Comparison of ENCODE assay signal across 8 cellular contexts in the genomic region with DNA sequence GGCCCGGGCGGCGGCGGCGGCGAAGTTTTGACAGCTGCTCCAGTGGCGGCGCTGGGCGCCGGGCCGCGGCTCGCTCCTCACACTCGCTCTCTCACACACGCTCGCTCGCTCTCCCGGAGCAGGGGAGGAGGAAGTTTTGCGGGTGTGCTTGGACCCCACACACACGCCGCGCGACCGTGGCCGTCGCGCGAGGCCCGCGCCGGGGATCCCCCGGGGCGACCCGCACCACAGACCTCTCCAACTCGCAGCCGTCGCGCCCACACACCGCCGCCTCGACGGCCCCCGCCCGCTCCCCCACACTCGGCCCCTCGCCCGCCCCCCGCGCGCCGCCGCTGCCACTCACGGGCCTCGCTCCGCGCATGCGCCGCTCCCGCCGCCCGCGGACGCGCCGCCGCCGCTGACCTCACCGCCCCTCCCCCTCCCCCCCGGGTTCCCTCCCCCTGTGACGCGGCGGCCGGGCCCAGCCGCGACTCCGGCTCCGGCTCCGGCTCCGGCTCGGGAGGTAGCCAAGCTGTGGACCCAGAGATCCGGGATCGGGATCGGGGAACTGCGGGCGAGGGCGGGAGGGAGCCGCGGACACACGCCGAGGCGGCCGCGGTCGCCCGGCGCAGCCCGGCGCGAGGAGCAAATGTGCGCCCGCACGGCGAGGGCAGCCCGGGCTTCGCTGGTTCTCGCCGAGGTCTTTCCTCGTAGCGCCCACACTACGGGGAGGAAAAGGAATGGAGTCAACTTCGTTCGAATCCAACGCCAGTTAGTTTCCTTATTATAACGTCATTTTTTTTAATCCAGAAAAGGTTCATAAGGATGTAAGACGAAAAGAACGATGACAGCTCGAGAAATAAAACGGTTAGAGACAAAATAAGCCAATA. TPM values are rescaled to one million over a fixed set of nuclear protein-coding genes. Genes with fewer than 3 reads are reported as not detected.
DNase-seq lines count a peak whose midpoint lies in the region; ATAC-seq and TF ChIP-seq lines count a peak whose summit lies in the region.

No MANE protein-coding gene starts in this region.

- TF ChIP-seq CTCF in CD8-positive, alpha-beta T cell (IDR thresholded peaks at IDR 0.05) = no peak

- peaks cover 16% of the 10 kb centered on the region for H3K4me1 ChIP-seq in CD8-positive, alpha-beta T cell (ENCODE audit: insufficient read depth, low read length)
- peaks cover 13% of the 10 kb centered on the region for H3K4me1 ChIP-seq in endocrine pancreas (ENCODE audit: control insufficient read depth, insufficient read depth, low read length)
- H3K4me1 ChIP-seq in mesendoderm (ENCODE audit: control insufficient read depth, low read depth, low read length) = no peaks in the 10 kb centered on the region

- H3K9ac ChIP-seq in endocrine pancreas (ENCODE audit: control insufficient read depth, insufficient read depth, low read length) (peak overlapping the region; percentile 72), mesendoderm (ENCODE audit: low read length) (peak overlapping the region; percentile 70)

- peak; percentile 84 to 94 (median 88) for DNase-seq in CD8-positive, alpha-beta T cell
- DNase-seq in HPDE6-E6E7 (ENCODE audit: extremely low spot score) = peak; percentile 83
- peak; percentile 93 for DNase-seq in NK-92 treated with Interleukin-12 subunit alpha and Interleukin-12 subunit beta, amount 100 ng/mL, for 24 hours (lab: John Stamatoyannopoulos, UW)
- DNase-seq in activated CD8-positive, alpha-beta memory T cell treated with anti-CD3 and anti-CD28 coated beads, Interleukin-2, amount 10 ng/mL, durations not matched to agents 7 days and 5 days = peak; percentile 88
- DNase-seq in mesendoderm = peak; percentile 95
- DNase-seq in stimulated activated CD8-positive, alpha-beta memory T cell treated with anti-CD3 and anti-CD28 coated beads, Interleukin-12 subunit alpha, Interleukin-12 subunit beta, amount 100 ng/mL, for 4 hours (ENCODE audit: low read depth) = peak; percentile 90

- peaks cover 30% of the 10 kb centered on the region for H3K4me1 Mint-ChIP-seq in CD8-positive, alpha-beta T cell (ENCODE audit: low read depth)
- peaks cover 18% of the 10 kb centered on the region for H3K4me1 Mint-ChIP-seq in activated CD8-positive, alpha-beta memory T cell treated with anti-CD3 and anti-CD28 coated beads, Interleukin-2, amount 10 ng/mL, durations not matched to agents 7 days and 5 days

- peaks cover 14% of the 10 kb centered on the region for H3K79me2 ChIP-seq in mesendoderm (ENCODE audit: control insufficient read depth, insufficient read depth, low read length)

- H3K4me3 Mint-ChIP-seq in CD8-positive, alpha-beta T cell = peak overlapping the region; percentile 88
- H3K4me3 Mint-ChIP-seq in activated CD8-positive, alpha-beta memory T cell treated with anti-CD3 and anti-CD28 coated beads, Interleukin-2, amount 10 ng/mL, durations not matched to agents 7 days and 5 days = peak overlapping the region; percentile 76

- no peaks in the 10 kb centered on the region for H3K9me3 ChIP-seq in CD8-positive, alpha-beta T cell (ENCODE audit: low read length)
- no peaks in the 10 kb centered on the region for H3K9me3 ChIP-seq in endocrine pancreas (ENCODE audit: control insufficient read depth, low read length)

- H3K4me3 ChIP-seq in CD8-positive, alpha-beta T cell (ENCODE audit: low read depth, low read length) = peak overlapping the region; percentile 79
- H3K4me3 ChIP-seq in endocrine pancreas (ENCODE audit: control insufficient read depth, insufficient read depth, low read length) = peak overlapping the region; percentile 83
- peak overlapping the region; percentile 64 for H3K4me3 ChIP-seq in mesendoderm (ENCODE audit: low read length)

- H4K8ac ChIP-seq in mesendoderm (ENCODE audit: low read depth, low read length) = no peak overlapping the region

- no peak overlapping the region for H2BK15ac ChIP-seq in mesendoderm (replicated peaks; ENCODE audit: low read depth)

- H3K4ac ChIP-seq in mesendoderm (ENCODE audit: low read depth, low read length) = peak overlapping the region; percentile 43

- no peaks in the 10 kb centered on the region for H3K27me3 Mint-ChIP-seq in CD8-positive, alpha-beta T cell (ENCODE audit: low read depth)
- H3K27me3 Mint-ChIP-seq in activated CD8-positive, alpha-beta memory T cell treated with anti-CD3 and anti-CD28 coated beads, Interleukin-2, amount 10 ng/mL, durations not matched to agents 7 days and 5 days = no peaks in the 10 kb centered on the region

- H3K18ac ChIP-seq in mesendoderm (ENCODE audit: low read length) = peak overlapping the region; percentile 95

- peak overlapping the region; percentile 96 for H3K27ac Mint-ChIP-seq in CD8-positive, alpha-beta T cell
- peak overlapping the region; percentile 89 for H3K27ac Mint-ChIP-seq in activated CD8-positive, alpha-beta memory T cell treated with anti-CD3 and anti-CD28 coated beads, Interleukin-2, amount 10 ng/mL, durations not matched to agents 7 days and 5 days

- H3K27ac ChIP-seq in CD8-positive, alpha-beta T cell (ENCODE audit: low read depth, low read length) = peak overlapping the region; percentile 93
- peak overlapping the region; percentile 93 for H3K27ac ChIP-seq in mesendoderm (ENCODE audit: low read depth, low read length)

- peak; percentile 73 for ATAC-seq in CD8-positive, alpha-beta T cell
- ATAC-seq in GM19455 (IDR thresholded peaks at IDR 0.05; ENCODE audit: unreplicated experiment) = peak; percentile 51
- ATAC-seq in activated CD8-positive, alpha-beta memory T cell treated with anti-CD3 and anti-CD28 coated beads, Interleukin-2, amount 10 ng/mL, durations not matched to agents 7 days and 5 days = peak; percentile 69

- peak overlapping the region; percentile 88 for H3K56ac ChIP-seq in mesendoderm (ENCODE audit: low read length)

- H3K36me3 ChIP-seq in CD8-positive, alpha-beta T cell (ENCODE audit: insufficient read depth, low read length) = no peaks in the 10 kb centered on the region
- no peaks in the 10 kb centered on the region for H3K36me3 ChIP-seq in endocrine pancreas (ENCODE audit: control insufficient read depth, insufficient read depth, low read length)
- no peaks in the 10 kb centered on the region for H3K36me3 ChIP-seq in mesendoderm (ENCODE audit: control insufficient read depth, insufficient read depth, low read length)

- H3K27me3 ChIP-seq in CD8-positive, alpha-beta T cell (ENCODE audit: insufficient read depth, low read length) = no peaks in the 10 kb centered on the region
- H3K27me3 ChIP-seq in endocrine pancreas (ENCODE audit: control insufficient read depth, insufficient read depth, low read length) (no peaks in the 10 kb centered on the region), mesendoderm (ENCODE audit: insufficient read depth, low read length, poor library complexity) (no peaks in the 10 kb centered on the region)

- no CpG with 5 or more reads among the region's 118 CpGs for WGBS in mesendoderm (ENCODE audit: extremely low coverage, insufficient coverage, low lambda C conversion rate)

- peak overlapping the region; percentile 68 for H2BK120ac ChIP-seq in mesendoderm (ENCODE audit: low read depth, low read length)

- no peaks in the 10 kb centered on the region for H3K9me3 Mint-ChIP-seq in CD8-positive, alpha-beta T cell
- no peaks in the 10 kb centered on the region for H3K9me3 Mint-ChIP-seq in activated CD8-positive, alpha-beta memory T cell treated with anti-CD3 and anti-CD28 coated beads, Interleukin-2, amount 10 ng/mL, durations not matched to agents 7 days and 5 days (ENCODE audit: low read depth)

- CTCF ChIA-PET in CD8-positive, alpha-beta T cell (lab: Charles Lee) = no interaction called here
- CTCF ChIA-PET in activated CD8-positive, alpha-beta memory T cell treated with anti-CD3 and anti-CD28 coated beads, Interleukin-2, amount 10 ng/mL, durations not matched to agents 7 days and 5 days (lab: Charles Lee) = interaction anchor here (0.6 kb wide), 1 partner anchor 62 kb away, joined by 3 read pairs; no protein-coding TSS in a partner anchor

- POLR2A ChIA-PET in CD8-positive, alpha-beta T cell (lab: Charles Lee) = interaction anchor here (5.2 kb wide), 1 partner anchor 27 kb away, joined by 32 read pairs; no protein-coding TSS in a partner anchor

- no peak overlapping the region for H3K23ac ChIP-seq in mesendoderm (ENCODE audit: low read length)

- H3K36me3 Mint-ChIP-seq in CD8-positive, alpha-beta T cell = peaks cover 7% of the 10 kb centered on the region
- no peaks in the 10 kb centered on the region for H3K36me3 Mint-ChIP-seq in activated CD8-positive, alpha-beta memory T cell treated with anti-CD3 and anti-CD28 coated beads, Interleukin-2, amount 10 ng/mL, durations not matched to agents 7 days and 5 days

- no peak overlapping the region for H4K5ac ChIP-seq in mesendoderm (ENCODE audit: low read length)

- H2BK5ac ChIP-seq in mesendoderm (ENCODE audit: low read length) = no peak overlapping the region

- intact Hi-C loops in CD8-positive, alpha-beta T cell (cut with DNase I, micrococcal nuclease) = loop anchor here (1.0 to 10.0 kb wide), 5 partner anchors 27 to 562 kb away; partner anchors contain the start of genes XRCC2 (in 2 of the 2), GALNT11 (in 1 of the 2) and PRKAG2 (in 1 of the 2)

- no peak overlapping the region for H2AK5ac ChIP-seq in mesendoderm (ENCODE audit: low read length)

- H3K79me1 ChIP-seq in mesendoderm (ENCODE audit: low read length) = no peaks in the 10 kb centered on the region

- H3K4me2 ChIP-seq in mesendoderm (ENCODE audit: low read length) = peak overlapping the region; percentile 46

RNA-seq across cellular contexts. Expression of gene KMT2C, which starts 0.7 kb away (rescaled TPM):
- total RNA-seq in CD8-positive, alpha-beta T cell = 100 to 1,000 TPM; 106 to 121 TPM
- total RNA-seq in activated CD8-positive, alpha-beta memory T cell treated with anti-CD3 and anti-CD28 coated beads, Interleukin-2, amount 10 ng/mL, durations not matched to agents 7 days and 5 days = 10 to 100 TPM; 58.2 to 86.6 TPM
- polyA plus RNA-seq in mesendoderm (2013, experiment 1 of 2) = 5.2 TPM
- polyA plus RNA-seq in mesendoderm (2013, experiment 2 of 2) = 5.1 TPM

Comparison
In these comparisons a context has a peak if more than half of its experiments do, and no peak if none do; other contexts are left out.
1. Peak in every context shown above with its lines: DNase-seq, ATAC-seq, H3K4me3 ChIP-seq and H3K27ac ChIP-seq.